8 cellular contexts compared by ENCODE assay signal in the genomic region with DNA sequence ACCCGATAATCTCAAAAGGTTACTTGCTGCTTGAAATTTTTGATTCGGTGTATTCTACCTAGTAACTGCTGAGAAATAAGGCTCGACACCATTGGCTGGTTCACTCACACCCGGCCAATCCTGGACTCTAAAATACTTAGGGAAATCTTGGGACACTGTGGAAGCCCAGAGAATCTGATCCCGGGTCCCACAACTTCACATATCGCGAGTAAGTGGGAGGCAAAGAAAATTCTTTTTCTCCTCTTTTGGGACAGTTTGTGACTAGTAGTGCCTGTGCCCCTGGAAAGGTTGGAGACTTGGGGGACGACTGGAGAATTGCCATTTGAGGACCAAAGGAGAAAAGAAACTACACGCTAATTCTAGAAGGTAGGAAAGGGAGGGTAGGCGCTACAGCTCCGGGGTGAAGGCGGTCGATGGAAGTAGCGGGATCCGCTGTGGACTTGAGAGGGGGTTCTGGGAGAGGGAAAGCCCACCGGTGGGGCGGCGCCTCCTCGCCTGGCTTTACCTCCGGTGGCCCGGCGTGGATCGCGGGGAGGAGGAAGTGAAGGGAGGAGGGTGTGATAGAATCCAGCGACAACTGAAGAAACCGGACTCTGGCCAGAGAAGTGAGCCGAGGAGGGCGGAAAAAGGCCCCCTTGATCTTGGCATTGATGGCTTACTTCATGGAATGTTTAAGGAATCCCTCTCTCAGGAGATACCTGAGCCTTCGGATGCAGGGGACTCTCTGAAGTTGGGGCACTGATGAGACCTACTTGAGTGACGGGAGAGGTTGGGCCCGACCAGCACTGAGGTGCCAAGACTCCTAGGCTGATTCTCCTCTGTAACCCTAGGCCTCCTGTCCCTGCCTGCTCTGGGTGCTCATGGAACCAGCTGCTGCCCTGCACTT. TPM values are rescaled to one million over a fixed set of nuclear protein-coding genes. Genes with fewer than 3 reads are reported as not detected.
DNase-seq lines count a peak whose midpoint lies in the region; ATAC-seq and TF ChIP-seq lines count a peak whose summit lies in the region.

No MANE protein-coding gene starts in this region.

- peak overlapping the region; percentile 71 for H3K4me3 ChIP-seq in kidney epithelial cell (ENCODE audit: low read depth, low read length)

- DNase-seq in C1 segment of cervical spinal cord (lab: John Stamatoyannopoulos, UW) (peak in 12 of 14 donors; percentile 43 to 79 (median 58)), GM19238 (ENCODE audit: insufficient read length, low spot score) (peak; percentile 55), NCI-H446 treated with DMSO at 0.1 percent for 48 hours (lab: John Stamatoyannopoulos, UW) (peak; percentile 84), dedifferentiated amniotic fluid mesenchymal stem cell (ENCODE audit: extremely low spot score) (peak; percentile 99), kidney epithelial cell (ENCODE audit: low read depth) (peak; percentile 80)
- DNase-seq in stimulated activated CD4-positive, alpha-beta T cell treated with anti-CD3 and anti-CD28 coated beads, Interleukin-12 subunit alpha, Interleukin-12 subunit beta, amount 100 ng/mL, for 4 hours, result peak; percentile 22

- H3K27me3 ChIP-seq in kidney epithelial cell (ENCODE audit: control insufficient read depth, insufficient read depth, low read length), result no peaks in the 10 kb centered on the region

- TF ChIP-seq CTCF in kidney epithelial cell (IDR thresholded peaks at IDR 0.05; ENCODE audit: insufficient read depth, low read length, poor library complexity, severe bottlenecking), result no peak

- ATAC-seq in HG03342 (IDR thresholded peaks at IDR 0.05; ENCODE audit: unreplicated experiment), result peak; percentile 97
- ATAC-seq in activated CD4-positive, CD25-positive, alpha-beta regulatory T cell treated with anti-CD3 and anti-CD28 coated beads, Interleukin-2, amount 50 U/mL, for 24 hours, result peak; percentile 97

- no peaks in the 10 kb centered on the region for H3K36me3 ChIP-seq in kidney epithelial cell (ENCODE audit: control insufficient read depth, insufficient read depth, low read length)

RNA-seq across cellular contexts. Expression of gene BTN3A3, which starts 18.8 kb away (rescaled TPM):
- total RNA-seq in kidney epithelial cell, result 3.3 and 8.0 TPM in 2 replicates

RNA-seq across cellular contexts. Expression of gene BTN3A1, which starts 19.4 kb away (rescaled TPM):
- 10.5 and 11.7 TPM in 2 replicates for total RNA-seq in kidney epithelial cell

RNA-seq across cellular contexts. Expression of gene BTN2A1, which starts 36.3 kb away (rescaled TPM):
- total RNA-seq in kidney epithelial cell, result 11.8 and 17.5 TPM in 2 replicates

RNA-seq across cellular contexts. Expression of gene BTN2A2, which starts 38.6 kb away (rescaled TPM):
- total RNA-seq in kidney epithelial cell, result 12.7 and 14.6 TPM in 2 replicates

RNA-seq across cellular contexts. Expression of gene BTN3A2, which starts 56.5 kb away (rescaled TPM):
- total RNA-seq in kidney epithelial cell, result 8.0 and 22.3 TPM in 2 replicates

Comparison
In these comparisons a context has a peak if more than half of its experiments do, and no peak if none do; other contexts are left out.
1. Peak in every context shown above with its lines: DNase-seq, ATAC-seq and H3K4me3 ChIP-seq.
2. DNase-seq: peak in every context shown above with its lines; median percentile 99 in dedifferentiated amniotic fluid mesenchymal stem cell; 84 in NCI-H446 treated with DMSO at 0.1 percent for 48 hours; 80 in kidney epithelial cell; 58 in C1 segment of cervical spinal cord; 55 in GM19238; 22 in stimulated activated CD4-positive, alpha-beta T cell treated with anti-CD3 and anti-CD28 coated beads, Interleukin-12 subunit alpha, Interleukin-12 subunit beta, amount 100 ng/mL, for 4 hours.